Comparison of ENCODE assay signal across 9 cellular contexts in genomic region chr1:27940297-27940696, GRCh38. TPM values are rescaled to one million over a fixed set of nuclear protein-coding genes. Genes with fewer than 3 reads are reported as not detected.
A peak's percentile ranks its signal among the peaks of the same experiment; 100 is the strongest.
DNase-seq lines count a peak whose midpoint lies in the region; ATAC-seq and TF ChIP-seq lines count a peak whose summit lies in the region.
"Had no signal": no experiment of that assay in that cellular context is flagged by ENCODE, and none has a peak within 500 bp of the region (broad histone marks: within the 10 kb centered on the region; RNA-seq: fewer than 3 reads in every experiment).

No MANE protein-coding gene starts in this region.

- TF ChIP-seq CTCF in AG10803 (conservative IDR thresholded peaks at IDR 0.05; ENCODE audit: low read length) = peak; percentile 46
- peak in 4 of 5 experiments; percentile 7 to 21 (median 14) for TF ChIP-seq CTCF in transverse colon (IDR thresholded peaks at IDR 0.05)
- TF ChIP-seq CTCF in gastroesophageal sphincter (IDR thresholded peaks at IDR 0.05) = peak in 1 of 4 experiments; percentile 32

- H3K4me3 ChIP-seq in AG10803 (ENCODE audit: low read length) = no peak overlapping the region
- H3K4me3 ChIP-seq in transverse colon = no peak overlapping the region
- H3K4me3 ChIP-seq in gastroesophageal sphincter = no peak overlapping the region

- 40 to 43% methylated on average over 4 to 6 of the region's 6 CpGs for WGBS in transverse colon (ENCODE audit: low coverage in 1 of 2), 2 donors
- WGBS in gastroesophageal sphincter (ENCODE audit: low coverage in 1 of 2), 2 donors = 29 to 44% methylated on average over 5 of the region's 6 CpGs

- H3K4me1 ChIP-seq in transverse colon (peaks cover 0 to 18% (median under 1%) of the 10 kb centered on the region in 4 donors), gastroesophageal sphincter (peaks cover 0 to under 1% (median 0%) of the 10 kb centered on the region in 3 donors)

- H3K27me3 ChIP-seq in transverse colon (peaks cover 7% of the 10 kb centered on the region), gastroesophageal sphincter (peaks cover 21% of the 10 kb centered on the region)

- ATAC-seq in gastroesophageal sphincter = no peak

- TF ChIP-seq EP300 in transverse colon (IDR thresholded peaks at IDR 0.05; ENCODE audit: low read depth) (no peak), gastroesophageal sphincter (IDR thresholded peaks at IDR 0.05) (no peak)

- TF ChIP-seq POLR2A in transverse colon (IDR thresholded peaks at IDR 0.05) (no peak), gastroesophageal sphincter (IDR thresholded peaks at IDR 0.05) (no peak)

- intact Hi-C loops in transverse colon (cut with DNase I; ENCODE audit: low total_unique reads) = no loop called here

- DNase-seq in AG10803 (ENCODE audit: low read depth) (peak; percentile 31), HT-29 (ENCODE audit: low spot score) (peak; percentile 49), myocyte (ENCODE audit: low read depth) (peak; percentile 58), transverse colon (peak; percentile 60), foreskin melanocyte (no peak)
- DNase-seq in activated CD4-positive, CD25-positive, alpha-beta regulatory T cell treated with anti-CD3 and anti-CD28 coated beads, Interleukin-2, amount 50 U/mL, for 16 hours (ENCODE audit: low read depth, low spot score) = peak; percentile 54
- DNase-seq in central memory CD4-positive, alpha-beta T cell = peak; percentile 64

- in situ Hi-C loops in transverse colon (cut with MboI; ENCODE audit: low pct_ligation_motif_present in 1 of 4, low pct_unique_long_range_greater_than_20kb in 1 of 4, low sequenced_read_pairs in 3 of 4) = no loop called here

- H3K9me3 ChIP-seq in transverse colon (no peaks in the 10 kb centered on the region), gastroesophageal sphincter (no peaks in the 10 kb centered on the region)

- H3K36me3 ChIP-seq in transverse colon = no peaks in the 10 kb centered on the region
- H3K36me3 ChIP-seq in gastroesophageal sphincter = no peaks in the 10 kb centered on the region

- H3K27ac ChIP-seq in transverse colon (no peak overlapping the region), gastroesophageal sphincter (no peak overlapping the region)

RNA-seq across cellular contexts. Expression of gene SMPDL3B, which starts 5.5 kb away (rescaled TPM):
- 16.2 and 18.2 TPM in 2 replicates for total RNA-seq in HT-29 (2014; rRNA removed; shearing (Covaris generic))
- total RNA-seq in myocyte (not detected in 2 replicates), transverse colon (10 to 100 TPM; 14.1 to 64.3 (median 57.4) TPM), gastroesophageal sphincter (1 to 10 TPM in 1 of 4 donors, under 1 TPM in 1, not detected in 2; 0.31 to 1.1 TPM)
- polyA plus RNA-seq in myocyte (2012) = not detected
- total RNA-seq: glomerular endothelial cell had no signal

RNA-seq across cellular contexts. Expression of gene XKR8, which starts 19.5 kb away (rescaled TPM):
- 3.1 and 3.3 TPM in 2 replicates for total RNA-seq in HT-29 (2014; rRNA removed; shearing (Covaris generic))
- total RNA-seq in myocyte (5.1 and 6.6 TPM in 2 replicates), transverse colon (10 to 100 TPM in 3 of 4 donors, 1 to 10 TPM in 1; 8.6 to 13.8 (median 10.4) TPM), gastroesophageal sphincter (1 to 10 TPM; 3.7 to 8.9 (median 5.1) TPM)
- 3.4 TPM for polyA plus RNA-seq in myocyte (2012)

RNA-seq across cellular contexts. Expression of gene RPA2, which starts 25.9 kb away (rescaled TPM):
- 53.5 and 57.5 TPM in 2 replicates for total RNA-seq in HT-29 (2014; rRNA removed; shearing (Covaris generic))
- total RNA-seq in myocyte = 94.5 and 150 TPM in 2 replicates
- 77.8 TPM for polyA plus RNA-seq in myocyte (2012)
- 10 to 100 TPM in 3 of 4 donors, 1 to 10 TPM in 1; 2.0 to 26.6 (median 16.6) TPM for total RNA-seq in transverse colon
- 10 to 100 TPM; 21.3 to 26.5 (median 22.0) TPM for total RNA-seq in gastroesophageal sphincter
